In the genomic region with DNA sequence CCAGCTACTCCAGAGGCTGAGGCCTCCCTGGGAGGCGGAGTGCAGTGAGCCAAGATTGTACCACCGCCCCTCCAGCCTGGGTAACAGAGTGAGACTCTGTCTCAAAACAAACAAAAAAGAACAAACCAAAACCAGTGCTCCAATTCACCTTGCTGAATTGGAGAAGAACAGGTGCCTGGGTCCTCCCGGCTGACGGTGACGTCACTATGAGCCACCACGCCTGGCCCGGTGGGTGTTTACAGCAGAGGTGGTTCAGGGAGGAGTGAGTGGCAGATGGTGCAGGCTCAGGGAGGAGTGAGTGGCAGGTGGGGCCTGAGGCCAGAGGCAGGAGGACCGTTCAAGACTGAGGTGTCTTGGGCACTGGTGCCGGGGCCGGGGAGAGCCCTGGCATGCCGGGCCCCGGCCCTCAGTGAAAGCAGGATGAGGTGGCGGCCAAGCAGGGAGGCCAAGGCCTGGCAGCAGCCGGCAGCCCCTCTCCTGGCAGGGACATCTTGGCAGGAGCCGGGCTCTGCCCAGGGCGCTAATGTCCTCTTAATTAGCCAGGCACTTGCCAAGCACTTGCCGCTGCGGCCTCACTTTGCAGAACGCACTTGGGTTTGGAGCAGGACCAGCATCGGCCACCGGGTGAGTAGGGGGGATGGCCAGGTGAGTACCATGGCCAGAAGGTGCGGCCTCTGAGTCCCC, we compare ENCODE assay signal across 11 cellular contexts. TPM values are rescaled to one million over a fixed set of nuclear protein-coding genes. Genes with fewer than 3 reads are reported as not detected.
DNase-seq lines count a peak whose midpoint lies in the region; FAIRE-seq and TF ChIP-seq lines count a peak whose summit lies in the region.
"Had no signal": no experiment of that assay in that cellular context is flagged by ENCODE, and none has a peak within 500 bp of the region (broad histone marks: within the 10 kb centered on the region; RNA-seq: fewer than 3 reads in every experiment).

No MANE protein-coding gene starts in this region.

- H3K4me3 ChIP-seq in prostate gland = no peak overlapping the region
- H3K4me3 ChIP-seq: MG63 had no signal

- no peaks in the 10 kb centered on the region for H3K79me1 ChIP-seq in H9 (ENCODE audit: insufficient read depth, low read depth, low read length, poor library complexity, severe bottlenecking)

- no peak overlapping the region for H3K18ac ChIP-seq in H9 (ENCODE audit: insufficient read length, low read depth, low read length)

- H3K79me2 ChIP-seq in H9 (ENCODE audit: insufficient read depth, low read length) = no peaks in the 10 kb centered on the region

- no peaks in the 10 kb centered on the region; a peak in 1 of 4 replicates for H3K4me1 Mint-ChIP-seq in H9

- H3K23ac ChIP-seq in H9 (ENCODE audit: insufficient read length, low read depth, low read length) = no peak overlapping the region

- H3K9me3 ChIP-seq in H9 (ENCODE audit: control insufficient read depth, low read depth, low read length) (no peaks in the 10 kb centered on the region), prostate gland (no peaks in the 10 kb centered on the region)
- H3K9me3 ChIP-seq: MG63 had no signal

- no peak overlapping the region for H2AFZ ChIP-seq in H9 (ENCODE audit: low read length)

- no peak overlapping the region for H3K9ac ChIP-seq in H9 (ENCODE audit: extremely low read depth, insufficient read length, low read length)

- H2BK120ac ChIP-seq in H9 (ENCODE audit: low read depth, low read length, poor library complexity, severe bottlenecking) = no peak overlapping the region

- no peak overlapping the region for H3T11ph ChIP-seq in H9 (ENCODE audit: low read length)

- no peak overlapping the region for H2BK20ac ChIP-seq in H9 (ENCODE audit: low read depth, low read length, poor library complexity, severe bottlenecking)

- intact Hi-C loops in prostate gland (cut with DNase I) = no loop called here

- no peak overlapping the region for H3K4ac ChIP-seq in H9 (ENCODE audit: low read depth, low read length)

- no peaks in the 10 kb centered on the region for H3K9me3 Mint-ChIP-seq in H9

- H3K4me1 ChIP-seq in H9 (ENCODE audit: insufficient read depth, low read length) (no peaks in the 10 kb centered on the region), prostate gland (replicated peaks) (no peaks in the 10 kb centered on the region)

- WGBS in H9 (ENCODE audit: extremely low coverage, insufficient read length, low lambda C conversion rate) = no CpG with 5 or more reads among the region's 22 CpGs
- 37% methylated on average over 21 of the region's 22 CpGs for WGBS in prostate gland

- H3K14ac ChIP-seq in H9 (ENCODE audit: insufficient read depth, low read length) = no peak overlapping the region

- no peak overlapping the region for H3K4me2 ChIP-seq in H9 (ENCODE audit: insufficient read depth, insufficient read length, low read length)

- H2AK5ac ChIP-seq in H9 (ENCODE audit: insufficient read length, low read length) = no peak overlapping the region

- no peaks in the 10 kb centered on the region for H4K20me1 ChIP-seq in H9 (ENCODE audit: control insufficient read depth, insufficient read depth, insufficient read length)

- FAIRE-seq in GM12892 (lab: Jason Lieb, UNC) (no peak), D721Med (lab: Jason Lieb, UNC) (no peak)

- no peak overlapping the region for H3K56ac ChIP-seq in H9 (ENCODE audit: insufficient read length, low read depth, low read length)

- H3K27ac Mint-ChIP-seq in H9 = no peak overlapping the region
- H3K27ac Mint-ChIP-seq: nephron progenitor cell had no signal

- H4K5ac ChIP-seq in H9 (ENCODE audit: insufficient read length, low read depth, low read length) = no peak overlapping the region

- H3K4me3 Mint-ChIP-seq in H9 = no peak overlapping the region
- H3K4me3 Mint-ChIP-seq: nephron progenitor cell had no signal

- TF ChIP-seq CTCF in H9 (conservative IDR thresholded peaks at IDR 0.05) (0 out of 3 replicates have a peak, but pooled peaks have one; percentile 18), prostate gland (IDR thresholded peaks at IDR 0.05) (no peak), D721Med (IDR thresholded peaks at IDR 0.05; ENCODE audit: insufficient read depth, missing control alignments) (no peak)

- no peak overlapping the region for H2BK15ac ChIP-seq in H9 (ENCODE audit: low read depth, low read length)

- no peaks in the 10 kb centered on the region for H3K36me3 ChIP-seq in prostate gland
- H3K36me3 ChIP-seq: MG63 had no signal

- H3K23me2 ChIP-seq in H9 (ENCODE audit: insufficient read length, low read depth, low read length, poor library complexity, severe bottlenecking) = no peaks in the 10 kb centered on the region

- no peak overlapping the region for H2BK5ac ChIP-seq in H9 (ENCODE audit: insufficient read length, low read length)

- H3K27me3 ChIP-seq in H9 (ENCODE audit: insufficient read depth, low read length) = no peaks in the 10 kb centered on the region
- H3K27me3 ChIP-seq in prostate gland (replicated peaks; ENCODE audit: insufficient read depth) = no peaks in the 10 kb centered on the region
- H3K27me3 ChIP-seq: MG63 had no signal

- TF ChIP-seq POLR2A in prostate gland (IDR thresholded peaks at IDR 0.05) (no peak), GM12892 (IDR thresholded peaks at IDR 0.05; ENCODE audit: low read depth, low read length) (no peak)

- no peak overlapping the region for H4K8ac ChIP-seq in H9 (replicated peaks; ENCODE audit: insufficient read length, low read depth, low read length)

- no peaks in the 10 kb centered on the region for H3K36me3 Mint-ChIP-seq in H9 (ENCODE audit: insufficient read depth in 1 of 3, low read depth in 3 of 3)

- H3K27ac ChIP-seq in H9 (ENCODE audit: insufficient read length, low read depth, low read length) (no peak overlapping the region), prostate gland (no peak overlapping the region)

- DNase-seq in H9 (no peak), NCI-H2107 (lab: John Stamatoyannopoulos, UW) (peak; percentile 51), SHP77 treated with DMSO at 0.1 percent for 48 hours (lab: John Stamatoyannopoulos, UW) (peak; percentile 55), prostate gland (ENCODE audit: low spot score) (peak; percentile 58), GM12892 (ENCODE audit: insufficient read length) (no peak), D721Med (ENCODE audit: insufficient read length, low spot score) (no peak)
- DNase-seq in central memory CD4-positive, alpha-beta T cell = no peak
- DNase-seq: activated naive CD4-positive, alpha-beta T cell treated with Interleukin-2 at 50 U/mL for 16 hours; MG63; nephron progenitor cell; T-helper 2 cell had no signal

- H3K27me3 Mint-ChIP-seq in H9 (ENCODE audit: low read depth) = peaks cover 34% of the 10 kb centered on the region

- no peak overlapping the region for H2BK12ac ChIP-seq in H9 (ENCODE audit: insufficient read length, low read depth, low read length)

- no peak overlapping the region for H4K91ac ChIP-seq in H9 (ENCODE audit: insufficient read length, low read depth, low read length)

RNA-seq across cellular contexts. Expression of a gene that starts 6.2 kb away (rescaled TPM):
- 293 and 302 TPM in 2 replicates for total RNA-seq in H9 (2021)
- 100 to 1,000 TPM in 1 of 2 donors, 10 to 100 TPM in 1; 11.4 to 207 TPM for total RNA-seq in prostate gland
- polyA plus RNA-seq in GM12892 (2012; ENCODE audit: missing spikeins) = 71.1 TPM

RNA-seq across cellular contexts. Expression of a gene that starts 56.0 kb away (rescaled TPM):
- total RNA-seq in H9 (2021) (5,597 and 5,803 TPM in 2 replicates), prostate gland (1,000 to 10,000 TPM; 2,747 to 3,482 TPM)
- polyA plus RNA-seq in GM12892 (2012; ENCODE audit: missing spikeins) = 10,904 TPM

Comparison
In these comparisons a context has a peak if more than half of its experiments do, and no peak if none do; other contexts are left out.
1. DNase-seq: peak in NCI-H2107 (single experiment), SHP77 treated with DMSO at 0.1 percent for 48 hours (single experiment) and prostate gland (single experiment); none in H9 (single experiment), GM12892 (single experiment), central memory CD4-positive, alpha-beta T cell (single experiment) and D721Med (single experiment).